8 cellular contexts compared by ENCODE assay signal in genomic region chr6:33118525-33119123, GRCh38. TPM values are rescaled to one million over a fixed set of nuclear protein-coding genes. Genes with fewer than 3 reads are reported as not detected.
DNase-seq lines count a peak whose midpoint lies in the region; ATAC-seq, FAIRE-seq and TF ChIP-seq lines count a peak whose summit lies in the region.

No MANE protein-coding gene starts in this region.

- H3K27me3 Mint-ChIP-seq in HFFc6 (ENCODE audit: insufficient read depth), result peaks cover 56% of the 10 kb centered on the region
- H3K27me3 Mint-ChIP-seq in central memory CD8-positive, alpha-beta T cell, result peaks cover 60% of the 10 kb centered on the region
- peaks cover 48% of the 10 kb centered on the region for H3K27me3 Mint-ChIP-seq in activated naive CD8-positive, alpha-beta T cell treated with anti-CD3 and anti-CD28 coated beads for 36 hours

- no peak for TF ChIP-seq POLR2A in HepG2 (IDR thresholded peaks at IDR 0.05; ENCODE audit: insufficient read depth in 1 of 2, low read depth in 2 of 2, low read length in 2 of 2)

- H3K36me3 ChIP-seq in HepG2 (replicated peaks in 1 of 2; ENCODE audit: control insufficient read depth in 1 of 2, insufficient read depth in 2 of 2, low read length in 2 of 2), result no peaks in the 10 kb centered on the region

- H3K36me3 Mint-ChIP-seq in HFFc6 (ENCODE audit: low read depth), result peaks cover 3% of the 10 kb centered on the region
- H3K36me3 Mint-ChIP-seq in central memory CD8-positive, alpha-beta T cell (ENCODE audit: insufficient read depth), result peaks cover 2% of the 10 kb centered on the region
- H3K36me3 Mint-ChIP-seq in activated naive CD8-positive, alpha-beta T cell treated with anti-CD3 and anti-CD28 coated beads for 36 hours, result no peaks in the 10 kb centered on the region

- WGBS in HepG2 (ENCODE audit: low lambda C conversion rate), result under 1% methylated on average over 3 of the region's 3 CpGs

- H3K9me3 ChIP-seq in HepG2 (ENCODE audit: low read length), result peaks cover 3% of the 10 kb centered on the region

- no peak overlapping the region for H3K9ac ChIP-seq in HepG2 (ENCODE audit: insufficient read depth, low read depth, low read length)

- H3K9me3 Mint-ChIP-seq in HFFc6, result peaks cover 8% of the 10 kb centered on the region
- H3K9me3 Mint-ChIP-seq in central memory CD8-positive, alpha-beta T cell, result peaks cover 1% of the 10 kb centered on the region
- H3K9me3 Mint-ChIP-seq in activated naive CD8-positive, alpha-beta T cell treated with anti-CD3 and anti-CD28 coated beads for 36 hours, result peaks cover 5% of the 10 kb centered on the region

- no peaks in the 10 kb centered on the region; the same call in 1 of the 2 replicates for H3K4me1 Mint-ChIP-seq in HFFc6 (ENCODE audit: low read depth)
- no peaks in the 10 kb centered on the region for H3K4me1 Mint-ChIP-seq in central memory CD8-positive, alpha-beta T cell
- peaks cover 13% of the 10 kb centered on the region for H3K4me1 Mint-ChIP-seq in activated naive CD8-positive, alpha-beta T cell treated with anti-CD3 and anti-CD28 coated beads for 36 hours

- peaks cover 2 to 30% of the 10 kb centered on the region in 2 experiments; a peak in 4 of 5 replicates for H3K27me3 ChIP-seq in HepG2 (ENCODE audit: control insufficient read depth in 1 of 2, insufficient read depth in 2 of 2, low read length in 2 of 2)

- TF ChIP-seq RAD21 in HepG2 (CRISPR knock-in tag; IDR thresholded peaks at IDR 0.05), result no peak

- peaks cover 32% of the 10 kb centered on the region for H3K4me1 ChIP-seq in HepG2 (ENCODE audit: insufficient read depth, low read length)

- POLR2A ChIA-PET in HepG2 (lab: Yijun Ruan, JAX), result interaction anchor here (3.1 kb wide), 1 partner anchor 130 kb away, joined by 11 read pairs; no protein-coding TSS in a partner anchor

- H3K4me2 ChIP-seq in HepG2 (ENCODE audit: low read depth, low read length), result no peak overlapping the region

- H3K79me2 ChIP-seq in HepG2 (ENCODE audit: insufficient read depth, low read length), result no peaks in the 10 kb centered on the region

- intact Hi-C loops in HepG2 (cut with micrococcal nuclease; ENCODE audit: unreplicated experiment), result loop anchor here (1.0 kb wide), 3 partner anchors 30 to 131 kb away; no protein-coding TSS in a partner anchor

- H3K4me3 ChIP-seq in HepG2 (replicated peaks in 1 of 3; ENCODE audit: insufficient read depth in 1 of 3, low read depth in 2 of 3, low read length in 3 of 3), result no peak overlapping the region

- no peak overlapping the region for H3K27ac Mint-ChIP-seq in HFFc6
- no peak overlapping the region for H3K27ac Mint-ChIP-seq in central memory CD8-positive, alpha-beta T cell (ENCODE audit: low read depth)
- H3K27ac Mint-ChIP-seq in activated naive CD8-positive, alpha-beta T cell treated with anti-CD3 and anti-CD28 coated beads for 36 hours, result no peak overlapping the region

- H4K20me1 ChIP-seq in HepG2 (ENCODE audit: insufficient read depth, low read length), result no peaks in the 10 kb centered on the region

- in situ Hi-C loops in HepG2 (cut with HindIII; ENCODE audit: extremely low pct_ligation_motif_present, low pct_unique_long_range_greater_than_20kb), result loop anchor here (5.0 kb wide), 1 partner anchor 129 kb away; no protein-coding TSS in a partner anchor

- BruUV-seq in HepG2 (replicated peaks; lab: Mats Ljungman, UMichigan), result no TSS peak

- CTCF ChIA-PET in HepG2 (lab: Yijun Ruan, JAX; ENCODE audit: low intra/inter-chr PET ratio, low total read pairs), result interaction anchor here (1.7 to 2.8 kb wide), 3 partner anchors 29 to 129 kb away, joined by 12 to 19 read pairs (median 19); no protein-coding TSS in a partner anchor

- TF ChIP-seq EP300 in HepG2 (IDR thresholded peaks at IDR 0.05; ENCODE audit: low read depth in 2 of 2, low read length in 2 of 2) (no peak), HepG2 (CRISPR knock-in tag; IDR thresholded peaks at IDR 0.05; ENCODE audit: borderline replicate concordance) (no peak)

- peak; percentile 88 for FAIRE-seq in HepG2 (lab: Jason Lieb, UNC)

- peak; percentile 50 for DNase-seq in COLO829 (ENCODE audit: low spot score)
- peak; percentile 31 for DNase-seq in HFFc6
- peak; percentile 40 for DNase-seq in NCI-H774 (lab: John Stamatoyannopoulos, UW)
- no peak for DNase-seq in central memory CD8-positive, alpha-beta T cell (ENCODE audit: low spot score in 2 of 2)
- peak; percentile 66 for DNase-seq in HepG2 (ENCODE audit: low spot score)
- DNase-seq in activated naive CD8-positive, alpha-beta T cell treated with anti-CD3 and anti-CD28 coated beads for 36 hours, result no peak

- H3K27ac ChIP-seq in HepG2 (ENCODE audit: extremely low read length, insufficient read depth, low read length), result no peak overlapping the region

- TF ChIP-seq CTCF in HFFc6 (IDR thresholded peaks at IDR 0.05), result peak; percentile 95
- peak; percentile 75 for TF ChIP-seq CTCF in HepG2 (CRISPR knock-in tag; IDR thresholded peaks at IDR 0.05)

- peak; percentile 68 for ATAC-seq in central memory CD8-positive, alpha-beta T cell (replicated peaks; ENCODE audit: extremely low read depth, poor library complexity, severe bottlenecking)
- ATAC-seq in HepG2, result no peak
- no peak for ATAC-seq in HG03565 (IDR thresholded peaks at IDR 0.05; ENCODE audit: unreplicated experiment)
- no peak for ATAC-seq in GM21825 (IDR thresholded peaks at IDR 0.05; ENCODE audit: unreplicated experiment)

- H2AFZ ChIP-seq in HepG2 (ENCODE audit: low read length), result no peak overlapping the region

- no peak overlapping the region for H3K4me3 Mint-ChIP-seq in HFFc6
- no peak overlapping the region for H3K4me3 Mint-ChIP-seq in central memory CD8-positive, alpha-beta T cell
- no peak overlapping the region for H3K4me3 Mint-ChIP-seq in activated naive CD8-positive, alpha-beta T cell treated with anti-CD3 and anti-CD28 coated beads for 36 hours

TF ChIP-seq in HepG2, 621 proteins besides CTCF, POLR2A, EP300 and RAD21 (continues in another document):
- 0 out of 2 replicates have a peak, but pooled peaks have one; percentile 18 for TF ChIP-seq ZKSCAN8 (CRISPR knock-in tag; IDR thresholded peaks at IDR 0.05; ENCODE audit: borderline replicate concordance)
- TF ChIP-seq GATAD2A (CRISPR knock-in tag; IDR thresholded peaks at IDR 0.05), result 0 out of 2 replicates have a peak, but pooled peaks have one; percentile 18
- no peak for TF ChIP-seq HOXA7 (CRISPR knock-in tag; IDR thresholded peaks at IDR 0.05)
- no peak for TF ChIP-seq ZNF121 (CRISPR knock-in tag; IDR thresholded peaks at IDR 0.05)

RNA-seq across cellular contexts. Expression of gene HLA-DPB1, which starts 42.8 kb away (rescaled TPM):
- 1 to 10 TPM; 1.6 to 4.8 (median 1.9) TPM for total RNA-seq in HFFc6 (2021; fragmentation: NEBNext Ultra II Directional; extraction: Animal tissue kit (Norgen Biotek cat#: 25700))
- not detected in 2 replicates for total RNA-seq in HepG2 (2016; rRNA removed; fragmentation: Illumina TruSeq; extraction: Trizol)
- not detected in 2 replicates for total RNA-seq in HepG2 (2016; cell fraction: cytosol; rRNA removed; fragmentation: Illumina TruSeq; extraction: Trizol; ENCODE audit: low read depth)
- not detected in 2 replicates for total RNA-seq in HepG2 (2016; cell fraction: insoluble cytoplasmic fraction; rRNA removed; fragmentation: Illumina TruSeq; extraction: Trizol)
- total RNA-seq in HepG2 (2016; cell fraction: membrane; rRNA removed; fragmentation: Illumina TruSeq; extraction: Trizol), result not detected in 2 replicates
- total RNA-seq in HepG2 (2016; cell fraction: nucleus; rRNA removed; fragmentation: Illumina TruSeq; extraction: Trizol), result not detected in 2 replicates
- not detected in 2 replicates for polyA plus RNA-seq in HepG2 (2011; rRNA removed)
- 0.09 TPM in 1 of 2 replicates, not detected in the other for polyA plus RNA-seq in HepG2 (2011; cell fraction: cytosol; rRNA removed)
- 0.21 and 0.23 TPM in 2 replicates for polyA plus RNA-seq in HepG2 (2011; cell fraction: nucleus; rRNA removed)
- polyA plus RNA-seq in HepG2 (2012), result not detected in 2 replicates
- not detected in 2 replicates for polyA plus RNA-seq in HepG2 (2016; cell fraction: cytosol; fragmentation: Illumina TruSeq; extraction: Trizol; ENCODE audit: low read depth)
- polyA plus RNA-seq in HepG2 (2016; cell fraction: insoluble cytoplasmic fraction; fragmentation: Illumina TruSeq; extraction: Trizol; ENCODE audit: low read depth), result not detected in 2 replicates
- not detected in 2 replicates for polyA plus RNA-seq in HepG2 (2016; cell fraction: membrane; fragmentation: Illumina TruSeq; extraction: Trizol; ENCODE audit: low read depth)
- not detected in 2 replicates for polyA plus RNA-seq in HepG2 (2016; cell fraction: nucleus; fragmentation: Illumina TruSeq; extraction: Trizol; ENCODE audit: insufficient read depth, low read depth)
- 0.63 TPM in 1 of 2 replicates, not detected in the other for polyA minus RNA-seq in HepG2 (2011; rRNA and poly(A)+ RNA removed; ENCODE audit: low replicate concordance)
- polyA minus RNA-seq in HepG2 (2011; cell fraction: cytosol; rRNA and poly(A)+ RNA removed), result not detected in 2 replicates
- not detected in 2 replicates for polyA minus RNA-seq in HepG2 (2011; cell fraction: nucleus; rRNA and poly(A)+ RNA removed)
- 1 to 10 TPM; 8.2 to 9.3 TPM for total RNA-seq in activated naive CD8-positive, alpha-beta T cell treated with anti-CD3 and anti-CD28 coated beads for 36 hours

RNA-seq across cellular contexts. Expression of gene HLA-DPA1, which starts 45.2 kb away (rescaled TPM):
- total RNA-seq in HFFc6 (2021; fragmentation: NEBNext Ultra II Directional; extraction: Animal tissue kit (Norgen Biotek cat#: 25700)), result 1 to 10 TPM in 5 of 6 experiments, under 1 TPM in 1; 0.94 to 3.8 (median 1.9) TPM
- not detected in 2 replicates for total RNA-seq in HepG2 (2016; rRNA removed; fragmentation: Illumina TruSeq; extraction: Trizol)
- not detected in 2 replicates for total RNA-seq in HepG2 (2016; cell fraction: cytosol; rRNA removed; fragmentation: Illumina TruSeq; extraction: Trizol; ENCODE audit: low read depth)
- total RNA-seq in HepG2 (2016; cell fraction: insoluble cytoplasmic fraction; rRNA removed; fragmentation: Illumina TruSeq; extraction: Trizol), result not detected in 2 replicates
- not detected in 2 replicates for total RNA-seq in HepG2 (2016; cell fraction: membrane; rRNA removed; fragmentation: Illumina TruSeq; extraction: Trizol)
- not detected in 2 replicates for total RNA-seq in HepG2 (2016; cell fraction: nucleus; rRNA removed; fragmentation: Illumina TruSeq; extraction: Trizol)
- polyA plus RNA-seq in HepG2 (2011; rRNA removed), result not detected in 2 replicates
- 0.05 and 0.18 TPM in 2 replicates for polyA plus RNA-seq in HepG2 (2011; cell fraction: cytosol; rRNA removed)
- not detected in 2 replicates for polyA plus RNA-seq in HepG2 (2011; cell fraction: nucleus; rRNA removed)
- not detected in 2 replicates for polyA plus RNA-seq in HepG2 (2012)
- polyA plus RNA-seq in HepG2 (2016; cell fraction: cytosol; fragmentation: Illumina TruSeq; extraction: Trizol; ENCODE audit: low read depth), result not detected in 2 replicates
- polyA plus RNA-seq in HepG2 (2016; cell fraction: insoluble cytoplasmic fraction; fragmentation: Illumina TruSeq; extraction: Trizol; ENCODE audit: low read depth), result not detected in 2 replicates
- polyA plus RNA-seq in HepG2 (2016; cell fraction: membrane; fragmentation: Illumina TruSeq; extraction: Trizol; ENCODE audit: low read depth), result not detected in 2 replicates
- not detected in 2 replicates for polyA plus RNA-seq in HepG2 (2016; cell fraction: nucleus; fragmentation: Illumina TruSeq; extraction: Trizol; ENCODE audit: insufficient read depth, low read depth)
- 0.77 TPM in 1 of 2 replicates, not detected in the other for polyA minus RNA-seq in HepG2 (2011; rRNA and poly(A)+ RNA removed; ENCODE audit: low replicate concordance)
- polyA minus RNA-seq in HepG2 (2011; cell fraction: cytosol; rRNA and poly(A)+ RNA removed), result not detected in 2 replicates
- polyA minus RNA-seq in HepG2 (2011; cell fraction: nucleus; rRNA and poly(A)+ RNA removed), result not detected in 2 replicates
- 10 to 100 TPM; 14.7 to 16.3 TPM for total RNA-seq in activated naive CD8-positive, alpha-beta T cell treated with anti-CD3 and anti-CD28 coated beads for 36 hours

Comparison
In these comparisons a context has a peak if more than half of its experiments do, and no peak if none do; other contexts are left out.
1. DNase-seq: peak in COLO829 (single experiment), HFFc6 (single experiment), NCI-H774 (single experiment) and HepG2 (single experiment); none in central memory CD8-positive, alpha-beta T cell (0 of 2) and activated naive CD8-positive, alpha-beta T cell treated with anti-CD3 and anti-CD28 coated beads for 36 hours (single experiment).